Comparison of ENCODE assay signal across 14 cellular contexts in genomic region chr21:39456665-39457064, GRCh38. TPM values are rescaled to one million over a fixed set of nuclear protein-coding genes. Genes with fewer than 3 reads are reported as not detected.
DNase-seq lines count a peak whose midpoint lies in the region; ATAC-seq, FAIRE-seq and TF ChIP-seq lines count a peak whose summit lies in the region.
"Had no signal": no experiment of that assay in that cellular context is flagged by ENCODE, and none has a peak within 500 bp of the region (broad histone marks: within the 10 kb centered on the region; RNA-seq: fewer than 3 reads in every experiment).

No MANE protein-coding gene starts in this region.

- no peak for ATAC-seq in HG03039 (IDR thresholded peaks at IDR 0.05; ENCODE audit: unreplicated experiment)
- no peak for ATAC-seq in activated CD8-positive, alpha-beta memory T cell treated with anti-CD3 and anti-CD28 coated beads, Interleukin-2, amount 10 ng/mL, durations not matched to agents 7 days and 5 days

- FAIRE-seq in bronchial epithelial cell (lab: Jason Lieb, UNC) = no peak

- BruUV-seq in Calu3 (replicated peaks; lab: Mats Ljungman, UMichigan) = no TSS peak

- H3K4me3 ChIP-seq in bronchial epithelial cell (ENCODE audit: low read depth, low read length) = no peak overlapping the region
- H3K4me3 ChIP-seq: prostate gland had no signal

- DNase-seq in Calu3 (no peak), Kasumi-1 (lab: John Stamatoyannopoulos, UW) (peak; percentile 2 to 14), bronchial epithelial cell (ENCODE audit: low read depth) (peak; percentile 16), glomerular visceral epithelial cell (ENCODE audit: extremely low spot score) (no peak)
- DNase-seq in activated CD8-positive, alpha-beta memory T cell treated with anti-CD3 and anti-CD28 coated beads, Interleukin-2, amount 10 ng/mL, durations not matched to agents 7 days and 5 days = no peak
- DNase-seq: activated T-cell treated with anti-CD3 and anti-CD28 coated beads for 4 hours; amygdala; hypothalamus; IMR-90; stimulated activated CD4-positive, alpha-beta T cell treated with anti-CD3 and anti-CD28 coated beads, Interleukin-4, amount 100 ng/mL, for 24 hours had no signal

- CTCF ChIA-PET in Calu3 (lab: Charles Lee) = no interaction called here
- CTCF ChIA-PET in activated CD8-positive, alpha-beta memory T cell treated with anti-CD3 and anti-CD28 coated beads, Interleukin-2, amount 10 ng/mL, durations not matched to agents 7 days and 5 days (lab: Charles Lee) = no interaction called here

- intact Hi-C loops in Calu3 (cut with micrococcal nuclease; ENCODE audit: unreplicated experiment) = no loop called here

- TF ChIP-seq CTCF in Calu3 (IDR thresholded peaks at IDR 0.05; ENCODE audit: unreplicated experiment) = peak; percentile 28
- peak; percentile 24 for TF ChIP-seq CTCF in bronchial epithelial cell (IDR thresholded peaks at IDR 0.05; ENCODE audit: insufficient read depth, low read length, severe bottlenecking)
- peak; percentile 21 to 29 (median 24) for TF ChIP-seq CTCF in nephron (IDR thresholded peaks at IDR 0.05; ENCODE audit: unreplicated experiment in 3 of 3)

- no peak overlapping the region for H3K27ac Mint-ChIP-seq in Calu3 (ENCODE audit: unreplicated experiment)
- H3K27ac Mint-ChIP-seq in nephron = no peak overlapping the region
- H3K27ac Mint-ChIP-seq in activated CD8-positive, alpha-beta memory T cell treated with anti-CD3 and anti-CD28 coated beads, Interleukin-2, amount 10 ng/mL, durations not matched to agents 7 days and 5 days = no peak overlapping the region
- H3K27ac Mint-ChIP-seq: stimulated activated naive CD8-positive, alpha-beta T cell treated with anti-CD3 and anti-CD28 coated beads, Interleukin-15, Interleukin-2, amounts not matched to agents 100 ng/mL and 50 ng/mL, for 24 hours had no signal

- H3K36me3 Mint-ChIP-seq in Calu3 (ENCODE audit: insufficient read depth, unreplicated experiment) (no peaks in the 10 kb centered on the region), nephron (ENCODE audit: low read depth) (no peaks in the 10 kb centered on the region)
- H3K36me3 Mint-ChIP-seq in activated CD8-positive, alpha-beta memory T cell treated with anti-CD3 and anti-CD28 coated beads, Interleukin-2, amount 10 ng/mL, durations not matched to agents 7 days and 5 days = peaks cover 1% of the 10 kb centered on the region

- no peaks in the 10 kb centered on the region for H3K27me3 ChIP-seq in bronchial epithelial cell (ENCODE audit: control insufficient read depth, insufficient read depth, low read length)

- no peaks in the 10 kb centered on the region for H3K4me1 Mint-ChIP-seq in Calu3 (ENCODE audit: low read depth, unreplicated experiment)
- peaks cover 33% of the 10 kb centered on the region for H3K4me1 Mint-ChIP-seq in nephron
- peaks cover 4% of the 10 kb centered on the region for H3K4me1 Mint-ChIP-seq in activated CD8-positive, alpha-beta memory T cell treated with anti-CD3 and anti-CD28 coated beads, Interleukin-2, amount 10 ng/mL, durations not matched to agents 7 days and 5 days

- no peaks in the 10 kb centered on the region for H3K27me3 Mint-ChIP-seq in Calu3 (ENCODE audit: unreplicated experiment)
- no peaks in the 10 kb centered on the region for H3K27me3 Mint-ChIP-seq in nephron (ENCODE audit: low read depth)
- H3K27me3 Mint-ChIP-seq in activated CD8-positive, alpha-beta memory T cell treated with anti-CD3 and anti-CD28 coated beads, Interleukin-2, amount 10 ng/mL, durations not matched to agents 7 days and 5 days = no peaks in the 10 kb centered on the region
- H3K27me3 Mint-ChIP-seq: stimulated activated naive CD8-positive, alpha-beta T cell treated with anti-CD3 and anti-CD28 coated beads, Interleukin-15, Interleukin-2, amounts not matched to agents 100 ng/mL and 50 ng/mL, for 24 hours had no signal

- H3K36me3 ChIP-seq in bronchial epithelial cell (ENCODE audit: control insufficient read depth, insufficient read depth, low read length) = no peaks in the 10 kb centered on the region
- H3K36me3 ChIP-seq: prostate gland had no signal

- no peak overlapping the region for H3K4me3 Mint-ChIP-seq in Calu3 (ENCODE audit: low read depth, unreplicated experiment)
- H3K4me3 Mint-ChIP-seq in nephron = no peak overlapping the region
- H3K4me3 Mint-ChIP-seq in activated CD8-positive, alpha-beta memory T cell treated with anti-CD3 and anti-CD28 coated beads, Interleukin-2, amount 10 ng/mL, durations not matched to agents 7 days and 5 days = no peak overlapping the region
- H3K4me3 Mint-ChIP-seq: stimulated activated naive CD8-positive, alpha-beta T cell treated with anti-CD3 and anti-CD28 coated beads, Interleukin-15, Interleukin-2, amounts not matched to agents 100 ng/mL and 50 ng/mL, for 24 hours had no signal

- H3K9me3 Mint-ChIP-seq in Calu3 (ENCODE audit: low read depth, unreplicated experiment) (no peaks in the 10 kb centered on the region), nephron (no peaks in the 10 kb centered on the region)
- H3K9me3 Mint-ChIP-seq in activated CD8-positive, alpha-beta memory T cell treated with anti-CD3 and anti-CD28 coated beads, Interleukin-2, amount 10 ng/mL, durations not matched to agents 7 days and 5 days (ENCODE audit: low read depth) = no peaks in the 10 kb centered on the region
- H3K9me3 Mint-ChIP-seq: stimulated activated naive CD8-positive, alpha-beta T cell treated with anti-CD3 and anti-CD28 coated beads, Interleukin-15, Interleukin-2, amounts not matched to agents 100 ng/mL and 50 ng/mL, for 24 hours had no signal

RNA-seq across cellular contexts. Expression of gene SH3BGR, which starts 4.9 kb away (rescaled TPM):
- 3.2 and 3.7 TPM in 2 replicates for total RNA-seq in Calu3 (2022)
- total RNA-seq in bronchial epithelial cell = 5.0 and 13.7 TPM in 2 replicates
- total RNA-seq in activated CD8-positive, alpha-beta memory T cell treated with anti-CD3 and anti-CD28 coated beads, Interleukin-2, amount 10 ng/mL, durations not matched to agents 7 days and 5 days = 1 to 10 TPM in 1 of 2 experiments, under 1 TPM in 1; 0.93 to 1.9 TPM

RNA-seq across cellular contexts. Expression of gene LCA5L, which starts 11.1 kb away (rescaled TPM):
- 1.7 and 2.0 TPM in 2 replicates for total RNA-seq in Calu3 (2022)
- 0.53 and 3.2 TPM in 2 replicates for total RNA-seq in bronchial epithelial cell
- not detected for total RNA-seq in activated CD8-positive, alpha-beta memory T cell treated with anti-CD3 and anti-CD28 coated beads, Interleukin-2, amount 10 ng/mL, durations not matched to agents 7 days and 5 days

Comparison
In these comparisons a context has a peak if more than half of its experiments do, and no peak if none do; other contexts are left out.
1. DNase-seq: peak in Kasumi-1 (2 of 2) and bronchial epithelial cell (single experiment); none in Calu3 (single experiment), glomerular visceral epithelial cell (single experiment) and activated CD8-positive, alpha-beta memory T cell treated with anti-CD3 and anti-CD28 coated beads, Interleukin-2, amount 10 ng/mL, durations not matched to agents 7 days and 5 days (single experiment).
2. Peak in every context shown above with its lines, with median percentiles within 50 percentile points of each other: CTCF ChIP-seq.